23 cellular contexts compared by ENCODE assay signal in genomic region chr4:43875655-43876054, GRCh38.
"Had no signal": no experiment of that assay in that cellular context is flagged by ENCODE, and none has a peak within 500 bp of the region (broad histone marks: within the 10 kb centered on the region; RNA-seq: fewer than 3 reads in every experiment).

No MANE protein-coding gene starts in this region.

- H3K27ac ChIP-seq: SJSA1 had no signal

- H3K36me3 ChIP-seq: MG63, SJSA1 had no signal

- H3K9me3 ChIP-seq: MG63, SJSA1, SK-N-SH had no signal

- ATAC-seq: HepG2 had no signal

- H3K9ac ChIP-seq: SK-N-SH had no signal

- H3K4me2 ChIP-seq: SK-N-SH had no signal

- H3K4me3 ChIP-seq: MG63, SJSA1 had no signal

- DNase-seq: IMR-90, Karpas-422, KG1, MG63, NCI-H1092, NCI-H1105 treated with DMSO at 0.1 percent for 48 hours, NCI-H1417 treated with DMSO at 0.1 percent for 48 hours, NCI-H146, NCI-H1694 treated with DMSO at 0.1 percent for 48 hours, NCI-H1930, NCI-H2081, NCI-H2107, NCI-H2227 treated with DMSO at 0.1 percent for 48 hours, NCI-H524, NCI-H526 treated with DMSO at 0.1 percent for 48 hours, NCI-H748 treated with DMSO at 0.1 percent for 48 hours, Right ventricle myocardium superior, RPMI8226, SIG-M5, SK-N-SH, SW 1271 had no signal

- H3K4me1 ChIP-seq: SJSA1 had no signal

- H3K27me3 ChIP-seq: MG63, SJSA1 had no signal
